19 cellular contexts compared by ENCODE assay signal in the genomic region with DNA sequence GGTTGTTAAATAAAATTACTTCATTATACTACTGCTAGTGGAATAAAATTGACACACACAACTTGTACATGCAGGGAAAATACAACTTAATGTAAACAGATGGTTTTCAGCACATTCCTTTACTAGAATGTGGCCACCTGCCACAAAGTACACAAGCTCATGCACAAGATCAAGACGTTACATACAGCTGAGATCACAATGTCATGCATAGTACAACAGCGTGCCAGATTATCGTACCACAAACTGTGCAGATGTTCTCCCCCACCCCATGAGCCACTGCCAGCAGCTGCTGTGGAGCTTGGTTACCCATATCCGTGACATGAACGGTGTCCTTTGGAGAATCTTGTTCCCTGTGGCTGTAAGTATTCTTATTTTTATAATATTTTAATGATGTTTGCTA. TPM values are rescaled to one million over a fixed set of nuclear protein-coding genes. Genes with fewer than 3 reads are reported as not detected.
DNase-seq lines count a peak whose midpoint lies in the region; ATAC-seq and TF ChIP-seq lines count a peak whose summit lies in the region.
"Had no signal": no experiment of that assay in that cellular context is flagged by ENCODE, and none has a peak within 500 bp of the region (broad histone marks: within the 10 kb centered on the region; RNA-seq: fewer than 3 reads in every experiment).

No MANE protein-coding gene starts in this region.

- no TSS peak for BruUV-seq in PC-3 (replicated peaks; lab: Mats Ljungman, UMichigan)

- H3F3A ChIP-seq in PC-3 (ENCODE audit: low read length, unreplicated experiment) (no peaks in the 10 kb centered on the region), smooth muscle cell (ENCODE audit: low read depth) (no peaks in the 10 kb centered on the region)

- ATAC-seq in PC-3 (0 out of 2 replicates have a peak, but pooled peaks have one; percentile 29), HG03108 (IDR thresholded peaks at IDR 0.05; ENCODE audit: unreplicated experiment) (no peak)
- ATAC-seq: esophagus mucosa; lower lobe of right lung; right lobe of liver; stimulated activated memory B cell treated with anti-CD40 and anti-IgM and Interleukin-4, amounts not matched to agents 10 μg/mL and 1 μg/mL and 100 μg/mL, for 72 hours had no signal

- H3K9ac ChIP-seq in PC-3 (ENCODE audit: low read length), result no peak overlapping the region
- no peak overlapping the region for H3K9ac ChIP-seq in smooth muscle cell (ENCODE audit: low read depth)

- no peak overlapping the region for H2AFZ ChIP-seq in PC-3 (ENCODE audit: low read length)
- H2AFZ ChIP-seq in smooth muscle cell (ENCODE audit: low read depth), result no peak overlapping the region

- H3K79me2 ChIP-seq in PC-3 (ENCODE audit: low read length) (no peaks in the 10 kb centered on the region), smooth muscle cell (ENCODE audit: low read depth) (peaks cover 31% of the 10 kb centered on the region)

- intact Hi-C loops in PC-3 (cut with micrococcal nuclease), result no loop called here

- no peak for TF ChIP-seq CTCF in PC-3 (conservative IDR thresholded peaks at IDR 0.05; ENCODE audit: low read depth, low read length)
- TF ChIP-seq CTCF in smooth muscle cell (IDR thresholded peaks at IDR 0.05; ENCODE audit: borderline replicate concordance, insufficient read depth, poor library complexity, severe bottlenecking), result no peak
- TF ChIP-seq CTCF in WERI-Rb-1 (IDR thresholded peaks at IDR 0.05; ENCODE audit: low read depth, low read length), result no peak

- H3K27ac ChIP-seq in PC-3 (ENCODE audit: low read length) (no peak overlapping the region), smooth muscle cell (ENCODE audit: low read depth) (peak overlapping the region; percentile 26), WERI-Rb-1 (no peak overlapping the region)
- H3K27ac ChIP-seq: adrenal gland, lower lobe of right lung, right lobe of liver, uterus had no signal

- CTCF ChIA-PET in PC-3 (lab: Charles Lee), result no interaction called here

- H3K27me3 ChIP-seq in PC-3 (ENCODE audit: low read length) (no peaks in the 10 kb centered on the region), smooth muscle cell (ENCODE audit: low read depth) (no peaks in the 10 kb centered on the region), WERI-Rb-1 (ENCODE audit: insufficient read depth, low read depth, severe bottlenecking) (no peaks in the 10 kb centered on the region)
- H3K27me3 ChIP-seq: adrenal gland, right lobe of liver, uterus had no signal

- POLR2A ChIA-PET in PC-3 (lab: Charles Lee; ENCODE audit: unreplicated experiment), result no interaction called here

- peaks cover 7% of the 10 kb centered on the region for H3K4me1 ChIP-seq in PC-3 (ENCODE audit: insufficient read depth, low read length)
- no peaks in the 10 kb centered on the region for H3K4me1 ChIP-seq in smooth muscle cell (ENCODE audit: low read depth)

- peak; percentile 13 for DNase-seq in NCI-H748 (lab: John Stamatoyannopoulos, UW; ENCODE audit: unreplicated experiment)
- DNase-seq in NCI-H748 treated with DMSO at 0.1 percent for 48 hours (lab: John Stamatoyannopoulos, UW), result no peak
- DNase-seq in PC-3, result peak; percentile 7
- peak; percentile 39 for DNase-seq in fibroblast of gingiva (ENCODE audit: low read depth)
- no peak for DNase-seq in smooth muscle cell (lab: John Stamatoyannopoulos, UW; ENCODE audit: unreplicated experiment)
- no peak for DNase-seq in WERI-Rb-1
- DNase-seq in NCI-H1930 (lab: John Stamatoyannopoulos, UW), result no peak
- DNase-seq: 8988T, adrenal gland, COR-L47, KG1, lower lobe of right lung, NCI-H146, right lobe of liver, uterus had no signal

- H3K9me2 ChIP-seq in PC-3 (replicated peaks; ENCODE audit: low read length), result no peaks in the 10 kb centered on the region

- H3K4me3 ChIP-seq in PC-3 (ENCODE audit: low read length) (no peak overlapping the region), smooth muscle cell (no peak overlapping the region), WERI-Rb-1 (ENCODE audit: low read depth, low read length) (no peak overlapping the region)
- H3K4me3 ChIP-seq: adrenal gland, HAP-1, lower lobe of right lung, right lobe of liver, uterus had no signal

- H3K4me2 ChIP-seq in PC-3 (ENCODE audit: low read length) (no peak overlapping the region), smooth muscle cell (peak overlapping the region; percentile 5)

- H3K36me3 ChIP-seq in PC-3 (ENCODE audit: low read depth, low read length) (no peaks in the 10 kb centered on the region), smooth muscle cell (ENCODE audit: low read depth) (no peaks in the 10 kb centered on the region), WERI-Rb-1 (peaks cover 3% of the 10 kb centered on the region; the same call in 1 of the 2 replicates)
- H3K36me3 ChIP-seq: adrenal gland, HAP-1, uterus had no signal

- no peaks in the 10 kb centered on the region for H3K9me3 ChIP-seq in PC-3 (ENCODE audit: low read length)
- H3K9me3 ChIP-seq in smooth muscle cell (replicated peaks; ENCODE audit: low read depth), result no peaks in the 10 kb centered on the region
- no peaks in the 10 kb centered on the region for H3K9me3 ChIP-seq in WERI-Rb-1 (ENCODE audit: severe bottlenecking)
- H3K9me3 ChIP-seq: adrenal gland, HAP-1, lower lobe of right lung, right lobe of liver, uterus had no signal

- 66% methylated on average over 5 of the region's 5 CpGs for WGBS in smooth muscle cell (ENCODE audit: low lambda C conversion rate)

- H4K20me1 ChIP-seq in PC-3 (ENCODE audit: low read length) (no peaks in the 10 kb centered on the region), smooth muscle cell (ENCODE audit: low read depth) (no peaks in the 10 kb centered on the region)

RNA-seq across cellular contexts. Expression of gene FBXO8, which starts 27.7 kb away (rescaled TPM):
- total RNA-seq in PC-3 (2014; rRNA removed) (8.2 and 12.9 TPM in 2 replicates), smooth muscle cell (45.7 and 54.3 TPM in 2 replicates)
- 34.2 and 35.6 TPM in 2 replicates for polyA plus RNA-seq in smooth muscle cell

RNA-seq across cellular contexts. Expression of gene CEP44, which starts 27.9 kb away (rescaled TPM):
- 8.1 and 8.4 TPM in 2 replicates for total RNA-seq in PC-3 (2014; rRNA removed)
- 25.2 and 27.5 TPM in 2 replicates for total RNA-seq in smooth muscle cell
- polyA plus RNA-seq in smooth muscle cell, result 11.2 and 11.4 TPM in 2 replicates

Comparison
In these comparisons a context has a peak if more than half of its experiments do, and no peak if none do; other contexts are left out.
1. DNase-seq: peak in NCI-H748 (single experiment), PC-3 (single experiment) and fibroblast of gingiva (single experiment); none in NCI-H748 treated with DMSO at 0.1 percent for 48 hours (single experiment), smooth muscle cell (single experiment), WERI-Rb-1 (single experiment) and NCI-H1930 (0 of 2).